ENCODE assay signal across 1 cellular context in genomic region chr7:7595451-7595850, GRCh38.
TF ChIP-seq lines count a peak whose summit lies in the region.

No MANE protein-coding gene starts in this region.

TF ChIP-seq in SK-N-SH, 30 proteins besides CTCF, POLR2A, EP300 and RAD21 (continued from another document):
- peak; percentile 57 for TF ChIP-seq SMC3 (IDR thresholded peaks at IDR 0.05; ENCODE audit: low read depth, low read length)
